Comparison of ENCODE assay signal across 24 cellular contexts in the genomic region with DNA sequence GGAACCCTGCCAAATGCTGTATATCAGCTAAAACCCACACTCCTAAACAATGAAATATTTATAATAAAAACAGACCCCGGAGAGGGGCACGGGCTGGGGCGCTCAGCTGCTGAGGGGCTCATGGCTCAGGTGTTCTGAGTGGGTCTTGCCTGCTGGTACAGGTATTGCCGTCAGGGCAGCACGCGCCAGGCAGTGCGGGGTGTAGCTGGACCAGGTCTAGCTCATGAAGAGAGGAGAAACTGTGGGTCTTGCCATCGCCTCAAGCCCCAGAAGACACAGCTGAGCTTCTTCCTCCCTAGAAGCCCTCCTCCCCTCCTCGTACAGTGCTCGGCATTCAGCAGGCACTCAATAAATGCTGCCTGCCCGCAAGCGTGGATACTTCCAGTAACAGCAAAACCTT.
"Had no signal": no experiment of that assay in that cellular context is flagged by ENCODE, and none has a peak within 500 bp of the region (broad histone marks: within the 10 kb centered on the region; RNA-seq: fewer than 3 reads in every experiment).

No MANE protein-coding gene starts in this region.

- H3K9me3 Mint-ChIP-seq: activated CD4-positive, alpha-beta memory T cell treated with anti-CD3 and anti-CD28 coated beads, Interleukin-2, amount 10 ng/mL, durations not matched to agents 7 days and 5 days; activated CD4-positive, alpha-beta T cell treated with anti-CD3 and anti-CD28 coated beads, Interleukin-2, amount 10 ng/mL, durations not matched to agents 7 days and 5 days; activated naive CD4-positive, alpha-beta T cell treated with anti-CD3 and anti-CD28 coated beads, Interleukin-2, amount 10 ng/mL, durations not matched to agents 7 days and 5 days; activated naive CD4-positive, alpha-beta T cell treated with anti-CD3 and anti-CD28 coated beads, Interleukin-2, amount 50 U/mL, for 72 hours; activated T-cell treated with anti-CD3 and anti-CD28 coated beads, Interleukin-2, amount 50 U/mL, for 24 hours; activated T-cell treated with anti-CD3 and anti-CD28 coated beads, Interleukin-2, amount 50 U/mL, for 72 hours; endodermal cell had no signal

- H3K27ac ChIP-seq: brain microvascular endothelial cell, foreskin keratinocyte, gastrocnemius medialis had no signal

- H3K4me1 Mint-ChIP-seq: activated CD4-positive, alpha-beta memory T cell treated with anti-CD3 and anti-CD28 coated beads, Interleukin-2, amount 10 ng/mL, durations not matched to agents 7 days and 5 days; activated CD4-positive, alpha-beta T cell treated with anti-CD3 and anti-CD28 coated beads for 36 hours; activated CD4-positive, alpha-beta T cell treated with anti-CD3 and anti-CD28 coated beads, Interleukin-2, amount 10 ng/mL, durations not matched to agents 7 days and 5 days; activated naive CD4-positive, alpha-beta T cell treated with anti-CD3 and anti-CD28 coated beads, Interleukin-2, amount 10 ng/mL, durations not matched to agents 7 days and 5 days; endodermal cell had no signal

- H3K4me3 ChIP-seq: gastrocnemius medialis had no signal

- H3K9me3 ChIP-seq: gastrocnemius medialis had no signal

- H3K36me3 Mint-ChIP-seq: activated naive CD4-positive, alpha-beta T cell treated with anti-CD3 and anti-CD28 coated beads, Interleukin-2, amount 10 ng/mL, durations not matched to agents 7 days and 5 days; activated naive CD4-positive, alpha-beta T cell treated with anti-CD3 and anti-CD28 coated beads, Interleukin-2, amount 50 U/mL, for 72 hours had no signal

- H3K4me1 ChIP-seq: foreskin keratinocyte, gastrocnemius medialis had no signal

- H3K27ac Mint-ChIP-seq: activated CD4-positive, alpha-beta memory T cell treated with anti-CD3 and anti-CD28 coated beads, Interleukin-2, amount 10 ng/mL, durations not matched to agents 7 days and 5 days; activated CD4-positive, alpha-beta T cell treated with anti-CD3 and anti-CD28 coated beads for 36 hours; activated CD4-positive, alpha-beta T cell treated with anti-CD3 and anti-CD28 coated beads, Interleukin-2, amount 10 ng/mL, durations not matched to agents 7 days and 5 days; activated naive CD4-positive, alpha-beta T cell treated with anti-CD3 and anti-CD28 coated beads, Interleukin-2, amount 10 ng/mL, durations not matched to agents 7 days and 5 days; activated naive CD4-positive, alpha-beta T cell treated with anti-CD3 and anti-CD28 coated beads, Interleukin-2, amount 50 U/mL, for 72 hours; activated T-cell treated with anti-CD3 and anti-CD28 coated beads, Interleukin-2, amount 50 U/mL, for 24 hours; activated T-cell treated with anti-CD3 and anti-CD28 coated beads, Interleukin-2, amount 50 U/mL, for 72 hours; endodermal cell had no signal

- H3K27me3 Mint-ChIP-seq: activated CD4-positive, alpha-beta memory T cell treated with anti-CD3 and anti-CD28 coated beads, Interleukin-2, amount 10 ng/mL, durations not matched to agents 7 days and 5 days; activated CD4-positive, alpha-beta T cell treated with anti-CD3 and anti-CD28 coated beads, Interleukin-2, amount 10 ng/mL, durations not matched to agents 7 days and 5 days; activated naive CD4-positive, alpha-beta T cell treated with anti-CD3 and anti-CD28 coated beads, Interleukin-2, amount 10 ng/mL, durations not matched to agents 7 days and 5 days had no signal

- H3K4me3 Mint-ChIP-seq: activated CD4-positive, alpha-beta memory T cell treated with anti-CD3 and anti-CD28 coated beads, Interleukin-2, amount 10 ng/mL, durations not matched to agents 7 days and 5 days; activated CD4-positive, alpha-beta T cell treated with anti-CD3 and anti-CD28 coated beads for 36 hours; activated CD4-positive, alpha-beta T cell treated with anti-CD3 and anti-CD28 coated beads, Interleukin-2, amount 10 ng/mL, durations not matched to agents 7 days and 5 days; activated naive CD4-positive, alpha-beta T cell treated with anti-CD3 and anti-CD28 coated beads, Interleukin-2, amount 10 ng/mL, durations not matched to agents 7 days and 5 days; activated T-cell treated with anti-CD3 and anti-CD28 coated beads, Interleukin-2, amount 50 U/mL, for 24 hours; activated T-cell treated with anti-CD3 and anti-CD28 coated beads, Interleukin-2, amount 50 U/mL, for 72 hours; endodermal cell had no signal

- H3K36me3 ChIP-seq: brain microvascular endothelial cell, gastrocnemius medialis had no signal

- H3K27me3 ChIP-seq: brain microvascular endothelial cell, foreskin keratinocyte, gastrocnemius medialis had no signal

- DNase-seq: activated CD4-positive, alpha-beta memory T cell treated with anti-CD3 and anti-CD28 coated beads, Interleukin-2, amount 10 ng/mL, durations not matched to agents 7 days and 5 days; activated CD4-positive, alpha-beta T cell treated with anti-CD3 and anti-CD28 coated beads for 36 hours; activated CD4-positive, alpha-beta T cell treated with anti-CD3 and anti-CD28 coated beads, Interleukin-2, amount 10 ng/mL, durations not matched to agents 7 days and 5 days; activated CD4-positive, alpha-beta T cell treated with anti-CD3 and anti-CD28 coated beads, Interleukin-2, amount 50 U/mL, for 4 hours; activated CD4-positive, CD25-positive, alpha-beta regulatory T cell; activated CD4-positive, CD25-positive, alpha-beta regulatory T cell treated with anti-CD3 and anti-CD28 coated beads, Interleukin-2, amount 50 U/mL, for 72 hours; activated CD8-positive, alpha-beta memory T cell treated with anti-CD3 and anti-CD28 coated beads, Interleukin-2, amount 50 U/mL, for 48 hours; activated gamma-delta T cell; activated naive CD4-positive, alpha-beta T cell; activated naive CD4-positive, alpha-beta T cell treated with anti-CD3 and anti-CD28 coated beads, Interleukin-2, amount 10 ng/mL, durations not matched to agents 7 days and 5 days; activated T-cell treated with anti-CD3 and anti-CD28 coated beads for 4 hours; activated T-cell treated with anti-CD3 and anti-CD28 coated beads, Interleukin-2, amount 50 U/mL, for 24 hours; activated T-cell treated with anti-CD3 and anti-CD28 coated beads, Interleukin-2, amount 50 U/mL, for 72 hours; amniotic stem cell; anterior cingulate cortex; brain microvascular endothelial cell; caudate nucleus; effector memory CD4-positive, alpha-beta T cell; foreskin keratinocyte; gastrocnemius medialis; glutamatergic neuron; T-helper 2 cell had no signal
